7 cellular contexts compared by ENCODE assay signal in the genomic region with DNA sequence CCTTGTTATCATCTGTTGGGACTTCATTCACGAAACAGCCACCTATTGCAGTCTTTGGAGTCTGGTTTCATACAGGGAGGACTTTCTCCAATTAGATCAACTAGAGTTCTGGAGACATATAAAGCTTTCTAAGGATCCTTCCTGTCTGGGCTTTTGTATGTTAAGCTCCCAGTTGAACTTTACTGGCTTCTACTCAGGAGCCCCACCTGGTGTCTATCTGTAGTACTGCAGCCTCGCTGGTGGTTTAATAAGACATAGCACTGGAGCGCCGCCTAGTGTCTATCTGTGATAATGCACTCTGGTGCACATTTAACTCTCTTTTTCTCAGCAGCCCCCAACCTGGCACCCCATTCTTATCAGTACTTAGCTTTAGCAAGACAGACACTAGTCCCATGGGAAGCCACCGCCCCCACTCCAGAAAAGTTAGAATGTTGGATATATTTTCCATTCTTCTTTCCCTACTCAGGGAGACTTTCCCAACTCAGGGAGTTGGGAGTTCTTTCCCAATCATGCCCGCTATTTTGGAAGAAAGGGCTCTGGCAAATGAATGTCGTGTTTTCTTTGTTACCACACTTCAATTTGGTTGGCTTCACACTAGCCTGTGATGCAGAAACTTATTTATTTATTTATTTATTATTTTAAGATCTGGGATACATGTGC. TPM values are rescaled to one million over a fixed set of nuclear protein-coding genes. Genes with fewer than 3 reads are reported as not detected.
DNase-seq lines count a peak whose midpoint lies in the region; ATAC-seq and TF ChIP-seq lines count a peak whose summit lies in the region.

No MANE protein-coding gene starts in this region.

- no peaks in the 10 kb centered on the region for H3K4me1 ChIP-seq in IMR-90 (ENCODE audit: control insufficient read depth, insufficient read depth, low read length)
- no peaks in the 10 kb centered on the region for H3K4me1 ChIP-seq in PC-3 (ENCODE audit: insufficient read depth, low read length)
- H3K4me1 ChIP-seq in neuronal stem cell (ENCODE audit: control insufficient read depth in 2 of 2, insufficient read depth in 1 of 2, low read depth in 1 of 2, low read length in 2 of 2) = no peaks in the 10 kb centered on the region
- no peaks in the 10 kb centered on the region for H3K4me1 ChIP-seq in suprapubic skin

- H3K36me3 ChIP-seq in IMR-90 (ENCODE audit: control insufficient read depth, insufficient read depth, low read length) = no peaks in the 10 kb centered on the region
- no peaks in the 10 kb centered on the region for H3K36me3 ChIP-seq in PC-3 (ENCODE audit: low read depth, low read length)
- no peaks in the 10 kb centered on the region for H3K36me3 ChIP-seq in neuronal stem cell (replicated peaks in 1 of 2; ENCODE audit: control insufficient read depth in 2 of 2, insufficient read depth in 2 of 2, low read length in 2 of 2)
- H3K36me3 ChIP-seq in suprapubic skin = no peaks in the 10 kb centered on the region

- ATAC-seq in IMR-90 (ENCODE audit: low read depth) (peak; percentile 99), PC-3 (peak; percentile 35; the same call in 1 of the 2 replicates)

- no peak overlapping the region for H3K4me2 ChIP-seq in IMR-90 (ENCODE audit: low read depth, low read length)
- no peak overlapping the region for H3K4me2 ChIP-seq in PC-3 (ENCODE audit: low read length)
- H3K4me2 ChIP-seq in neuronal stem cell (ENCODE audit: insufficient read depth, low read length, poor library complexity, severe bottlenecking) = no peak overlapping the region

- H3K56ac ChIP-seq in IMR-90 (ENCODE audit: extremely low read depth, insufficient read depth, low read length) = no peak overlapping the region

- H3K23ac ChIP-seq in IMR-90 (ENCODE audit: low read depth, low read length) (no peak overlapping the region), neuronal stem cell (ENCODE audit: low read depth, low read length, poor library complexity) (no peak overlapping the region)

- H4K5ac ChIP-seq in IMR-90 (ENCODE audit: low read depth, low read length) = no peak overlapping the region

- POLR2A ChIA-PET in IMR-90 (lab: Charles Lee; ENCODE audit: unreplicated experiment) = no interaction called here
- POLR2A ChIA-PET in PC-3 (lab: Charles Lee; ENCODE audit: unreplicated experiment) = interaction anchor here (0.5 kb wide), 1 partner anchor 98 kb away, joined by 10 read pairs; no protein-coding TSS in a partner anchor

- H3K9me3 Mint-ChIP-seq in activated T-cell treated with anti-CD3 and anti-CD28 coated beads, Interleukin-2, amount 50 U/mL, for 24 hours = no peaks in the 10 kb centered on the region

- H3K9ac ChIP-seq in IMR-90 (ENCODE audit: low read depth, low read length) (no peak overlapping the region), PC-3 (ENCODE audit: low read length) (no peak overlapping the region), neuronal stem cell (ENCODE audit: low read depth, low read length, poor library complexity) (no peak overlapping the region)

- intact Hi-C loops in IMR-90 (cut with micrococcal nuclease) (loop anchor here (1.0 kb wide), 3 partner anchors 84 to 257 kb away; no protein-coding TSS in a partner anchor), PC-3 (cut with micrococcal nuclease) (loop anchor here (1.0 to 2.0 kb wide), 3 partner anchors 84 to 256 kb away; no protein-coding TSS in a partner anchor)

- H2BK15ac ChIP-seq in IMR-90 (ENCODE audit: low read depth, low read length) (no peak overlapping the region), neuronal stem cell (ENCODE audit: low read length) (no peak overlapping the region)

- in situ Hi-C loops in GM13977 (cut with MboI; ENCODE audit: low pct_unique_long_range_greater_than_20kb, low sequenced_read_pairs, unreplicated experiment) (loop anchor here (5.0 to 25.0 kb wide), 2 partner anchors 82 to 257 kb away; no protein-coding TSS in a partner anchor), IMR-90 (cut with MboI; ENCODE audit: low sequenced_read_pairs) (loop anchor here (5.0 to 10.0 kb wide), 2 partner anchors 82 to 254 kb away; no protein-coding TSS in a partner anchor)

- H3K14ac ChIP-seq in IMR-90 (replicated peaks; ENCODE audit: low read depth, low read length) = no peak overlapping the region
- no peak overlapping the region for H3K14ac ChIP-seq in neuronal stem cell (ENCODE audit: low read length)

- BruUV-seq in IMR-90 (replicated peaks; lab: Mats Ljungman, UMichigan) (no TSS peak), PC-3 (replicated peaks; lab: Mats Ljungman, UMichigan) (no TSS peak)

- dilution Hi-C loops in IMR-90 (cut with HindIII; ENCODE audit: low sequenced_read_pairs, unreplicated experiment) = no loop called here

- H3K79me1 ChIP-seq in IMR-90 (ENCODE audit: low read depth in 1 of 2, low read length in 2 of 2) = no peaks in the 10 kb centered on the region
- no peaks in the 10 kb centered on the region for H3K79me1 ChIP-seq in neuronal stem cell (ENCODE audit: low read depth, low read length)

- H2BK5ac ChIP-seq in IMR-90 (ENCODE audit: low read depth, low read length, poor library complexity, severe bottlenecking) = no peak overlapping the region
- H2BK5ac ChIP-seq in neuronal stem cell (ENCODE audit: low read length) = no peak overlapping the region

- peak; percentile 70 for DNase-seq in GM13977 (ENCODE audit: low spot score)
- DNase-seq in IMR-90 = peak; percentile 62
- DNase-seq in PC-3 = peak; percentile 87
- peak; percentile 93 for DNase-seq in activated T-cell treated with anti-CD3 and anti-CD28 coated beads, Interleukin-2, amount 50 U/mL, for 24 hours
- DNase-seq in fibroblast of mammary gland (ENCODE audit: low read depth) = peak; percentile 70
- peak; percentile 67 for DNase-seq in neuronal stem cell (ENCODE audit: low spot score)
- peak; percentile 88 to 92 for DNase-seq in suprapubic skin (ENCODE audit: low spot score in 2 of 2)

- no peak overlapping the region for H3K4me3 Mint-ChIP-seq in activated T-cell treated with anti-CD3 and anti-CD28 coated beads, Interleukin-2, amount 50 U/mL, for 24 hours

- H3K9me2 ChIP-seq in PC-3 (replicated peaks; ENCODE audit: low read length) = no peaks in the 10 kb centered on the region

- H2AK5ac ChIP-seq in IMR-90 (ENCODE audit: low read depth, low read length) (no peak overlapping the region), neuronal stem cell (ENCODE audit: low read depth, low read length) (no peak overlapping the region)

- H3K36me3 Mint-ChIP-seq in activated T-cell treated with anti-CD3 and anti-CD28 coated beads, Interleukin-2, amount 50 U/mL, for 24 hours (ENCODE audit: low read depth) = no peaks in the 10 kb centered on the region

- TF ChIP-seq POLR2A in IMR-90 (IDR thresholded peaks at IDR 0.05; ENCODE audit: low read depth, low read length) (no peak), suprapubic skin (IDR thresholded peaks at IDR 0.05) (no peak)

- no peak overlapping the region for H3K4ac ChIP-seq in IMR-90 (ENCODE audit: low read depth, low read length)
- H3K4ac ChIP-seq in neuronal stem cell (ENCODE audit: low read length) = no peak overlapping the region

- no peak overlapping the region for H2BK12ac ChIP-seq in neuronal stem cell (ENCODE audit: low read length)

- H4K91ac ChIP-seq in IMR-90 (ENCODE audit: insufficient read depth, low read depth, low read length) (no peak overlapping the region), neuronal stem cell (ENCODE audit: low read depth, low read length, poor library complexity) (no peak overlapping the region)

- peaks cover 2% of the 10 kb centered on the region for H3K27me3 ChIP-seq in IMR-90 (ENCODE audit: control insufficient read depth, insufficient read depth, low read length)
- H3K27me3 ChIP-seq in PC-3 (ENCODE audit: low read length) = peaks cover 11% of the 10 kb centered on the region
- H3K27me3 ChIP-seq in neuronal stem cell (ENCODE audit: control insufficient read depth in 3 of 3, insufficient read depth in 3 of 3, low read depth in 1 of 3, low read length in 3 of 3) = no peaks in the 10 kb centered on the region
- no peaks in the 10 kb centered on the region for H3K27me3 ChIP-seq in suprapubic skin

- H3K9me3 ChIP-seq in IMR-90 (ENCODE audit: control insufficient read depth, insufficient read depth, low read length) (no peaks in the 10 kb centered on the region), PC-3 (ENCODE audit: low read length) (no peaks in the 10 kb centered on the region), neuronal stem cell (replicated peaks in 1 of 2; ENCODE audit: control insufficient read depth in 2 of 2, insufficient read depth in 1 of 2, low read depth in 1 of 2, low read length in 2 of 2) (no peaks in the 10 kb centered on the region), suprapubic skin (no peaks in the 10 kb centered on the region)

- no peak overlapping the region for H2AK9ac ChIP-seq in IMR-90 (replicated peaks; ENCODE audit: low read depth, low read length, poor library complexity)

- no peak for TF ChIP-seq EP300 in suprapubic skin (IDR thresholded peaks at IDR 0.05)

- H4K8ac ChIP-seq in IMR-90 (ENCODE audit: low read depth in 2 of 2, low read length in 2 of 2) = no peak overlapping the region
- no peak overlapping the region for H4K8ac ChIP-seq in neuronal stem cell (ENCODE audit: low read depth, low read length)

- H3K4me3 ChIP-seq in IMR-90 (ENCODE audit: insufficient read depth, low read depth, low read length) = no peak overlapping the region
- H3K4me3 ChIP-seq in PC-3 (ENCODE audit: low read length) = no peak overlapping the region
- H3K4me3 ChIP-seq in fibroblast of mammary gland (ENCODE audit: control insufficient read depth, low read depth, low read length) = no peak overlapping the region
- no peak overlapping the region for H3K4me3 ChIP-seq in neuronal stem cell (ENCODE audit: low read length in 2 of 2)
- H3K4me3 ChIP-seq in suprapubic skin = no peak overlapping the region

- CTCF ChIA-PET in IMR-90 (lab: Yijun Ruan, JAX) = interaction anchor here (0.5 to 2.2 kb wide), 25 partner anchors 8 to 263 kb away, joined by 3 to 24 read pairs (median 4); a partner anchor contains a TSS
- CTCF ChIA-PET in PC-3 (lab: Charles Lee) = interaction anchor here (0.6 to 2.5 kb wide), 9 partner anchors 37 to 154 kb away, joined by 3 to 58 read pairs (median 5); a partner anchor contains a TSS

- H4K20me1 ChIP-seq in IMR-90 (ENCODE audit: insufficient read depth, low read length) = no peaks in the 10 kb centered on the region
- no peaks in the 10 kb centered on the region for H4K20me1 ChIP-seq in PC-3 (ENCODE audit: low read length)

- no peak overlapping the region for H2BK20ac ChIP-seq in IMR-90 (ENCODE audit: low read depth, low read length)

- H3K9me1 ChIP-seq in IMR-90 (ENCODE audit: insufficient read depth, low read length) = no peaks in the 10 kb centered on the region

- no peak overlapping the region for H3K18ac ChIP-seq in IMR-90 (ENCODE audit: low read depth, low read length)
- no peak overlapping the region for H3K18ac ChIP-seq in neuronal stem cell (ENCODE audit: low read length)

- H3K27ac ChIP-seq in IMR-90 (ENCODE audit: insufficient read depth, low read length) (no peak overlapping the region), PC-3 (ENCODE audit: low read length) (no peak overlapping the region), neuronal stem cell (replicated peaks; ENCODE audit: low read length) (no peak overlapping the region), suprapubic skin (no peak overlapping the region)

- TF ChIP-seq CTCF in GM13977 (IDR thresholded peaks at IDR 0.05; ENCODE audit: extremely low read depth, insufficient read depth, missing control alignments) = peak; percentile 100
- peak; percentile 100 for TF ChIP-seq CTCF in IMR-90 (conservative IDR thresholded peaks at IDR 0.05; ENCODE audit: low read depth, low read length)
- TF ChIP-seq CTCF in PC-3 (conservative IDR thresholded peaks at IDR 0.05; ENCODE audit: low read depth, low read length) = peak; percentile 98
- TF ChIP-seq CTCF in fibroblast of mammary gland (conservative IDR thresholded peaks at IDR 0.05; ENCODE audit: control insufficient read depth, insufficient read depth, low read depth, low read length) = peak; percentile 100
- TF ChIP-seq CTCF in suprapubic skin (IDR thresholded peaks at IDR 0.05) = peak; percentile 91 to 99

- TF ChIP-seq RAD21 in IMR-90 (IDR thresholded peaks at IDR 0.05; ENCODE audit: low read length) = peak; percentile 94

- H3K27me3 Mint-ChIP-seq in activated T-cell treated with anti-CD3 and anti-CD28 coated beads, Interleukin-2, amount 50 U/mL, for 24 hours = peaks cover 38% of the 10 kb centered on the region

- no peak overlapping the region for H2BK120ac ChIP-seq in IMR-90 (ENCODE audit: low read depth, low read length)
- H2BK120ac ChIP-seq in neuronal stem cell (ENCODE audit: low read depth, low read length) = no peak overlapping the region

- no CpG with 5 or more reads among the region's 7 CpGs for WGBS in IMR-90 (ENCODE audit: extremely low coverage in 2 of 2, insufficient read length in 1 of 2), 2 experiments
- WGBS in neuronal stem cell (ENCODE audit: extremely low coverage in 2 of 2, insufficient read length in 2 of 2, insufficient replicate concordance in 1 of 2), 2 donors = no CpG with 5 or more reads among the region's 7 CpGs
- WGBS in suprapubic skin = 23% methylated on average over 7 of the region's 7 CpGs

- no peak overlapping the region for H3K27ac Mint-ChIP-seq in activated T-cell treated with anti-CD3 and anti-CD28 coated beads, Interleukin-2, amount 50 U/mL, for 24 hours

- no peaks in the 10 kb centered on the region for H3K79me2 ChIP-seq in PC-3 (ENCODE audit: low read length)

- no peaks in the 10 kb centered on the region for H3F3A ChIP-seq in PC-3 (ENCODE audit: low read length, unreplicated experiment)

- no peaks in the 10 kb centered on the region for H3K4me1 Mint-ChIP-seq in activated T-cell treated with anti-CD3 and anti-CD28 coated beads, Interleukin-2, amount 50 U/mL, for 24 hours (ENCODE audit: low read depth)

- no peak overlapping the region for H2AFZ ChIP-seq in IMR-90 (replicated peaks; ENCODE audit: low read length, poor library complexity)
- H2AFZ ChIP-seq in PC-3 (ENCODE audit: low read length) = no peak overlapping the region
- H2AFZ ChIP-seq in neuronal stem cell (ENCODE audit: low read length) = no peak overlapping the region

RNA-seq across cellular contexts. Expression of a gene that starts 36.9 kb away (rescaled TPM):
- total RNA-seq in IMR-90 (2012; rRNA removed) = 2.3 and 3.1 TPM in 2 replicates
- 1.6 and 2.4 TPM in 2 replicates for polyA plus RNA-seq in IMR-90 (2012; rRNA removed)
- 0.31 and 0.86 TPM in 2 replicates for polyA plus RNA-seq in IMR-90 (2012; cell fraction: cytosol; rRNA removed)
- 0.74 and 5.4 TPM in 2 replicates for polyA plus RNA-seq in IMR-90 (2012; cell fraction: nucleus; rRNA removed; ENCODE audit: low replicate concordance)
- total RNA-seq in PC-3 (2014; rRNA removed) = 2.7 and 3.2 TPM in 2 replicates
- polyA plus RNA-seq in neuronal stem cell (2013, experiment 1 of 2) = 0.60 TPM
- polyA plus RNA-seq in neuronal stem cell (2013, experiment 2 of 2) = 0.51 TPM
- total RNA-seq in suprapubic skin = 1 to 10 TPM in 3 of 4 donors, under 1 TPM in 1; 0.57 to 6.4 (median 3.0) TPM

RNA-seq across cellular contexts. Expression of a gene that starts 51.4 kb away (rescaled TPM):
- total RNA-seq in IMR-90 (2012; rRNA removed) = 27.8 and 30.3 TPM in 2 replicates
- 21.8 and 22.8 TPM in 2 replicates for polyA plus RNA-seq in IMR-90 (2012; rRNA removed)
- 13.0 and 19.0 TPM in 2 replicates for polyA plus RNA-seq in IMR-90 (2012; cell fraction: cytosol; rRNA removed)
- polyA plus RNA-seq in IMR-90 (2012; cell fraction: nucleus; rRNA removed; ENCODE audit: low replicate concordance) = 16.5 and 22.1 TPM in 2 replicates
- total RNA-seq in PC-3 (2014; rRNA removed) = 64.1 and 67.7 TPM in 2 replicates
- 14.1 TPM for polyA plus RNA-seq in neuronal stem cell (2013, experiment 1 of 2)
- 14.0 TPM for polyA plus RNA-seq in neuronal stem cell (2013, experiment 2 of 2)
- total RNA-seq in suprapubic skin = 10 to 100 TPM; 10.5 to 18.5 (median 14.4) TPM
